Comparison of ENCODE assay signal across 9 cellular contexts in the genomic region with DNA sequence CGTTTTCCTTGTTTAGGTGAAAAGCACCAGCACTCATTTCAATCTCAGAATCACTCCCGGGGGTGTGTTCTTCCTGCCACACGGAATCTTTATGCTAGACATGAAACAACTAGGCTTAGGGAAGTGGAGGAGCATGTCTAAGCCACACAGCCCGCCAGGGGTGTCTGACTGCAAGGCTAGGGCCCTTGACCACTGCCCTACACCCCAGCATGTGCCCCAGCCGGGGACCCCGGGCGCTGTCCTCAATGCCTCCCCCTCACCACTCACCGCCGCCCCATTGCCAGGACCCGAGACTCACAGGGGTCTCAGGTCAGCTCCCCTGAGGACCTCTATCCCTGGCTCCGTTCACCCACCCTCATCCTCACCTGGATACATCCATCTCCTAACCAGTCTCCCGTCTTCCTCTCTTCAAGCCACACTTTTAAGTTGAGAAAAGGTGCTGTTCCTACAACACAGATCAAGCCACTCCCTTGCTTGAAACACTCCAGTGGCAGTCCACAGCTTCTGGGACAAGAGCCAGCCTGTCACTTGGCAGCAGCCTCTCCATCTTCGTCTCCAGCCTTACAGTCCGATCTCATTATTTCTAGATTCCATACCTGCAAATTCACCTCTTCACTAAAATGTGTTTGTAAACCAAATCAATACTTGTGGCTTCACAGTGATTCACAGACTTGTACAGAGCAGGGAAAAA. TPM values are rescaled to one million over a fixed set of nuclear protein-coding genes. Genes with fewer than 3 reads are reported as not detected.
DNase-seq lines count a peak whose midpoint lies in the region; ATAC-seq, FAIRE-seq and TF ChIP-seq lines count a peak whose summit lies in the region.
"Not testable (repeated sequence)": the region's sequence is repeated elsewhere in the genome, so short reads cannot be mapped to it uniquely, and the experiment has no call there.
"Had no signal": no experiment of that assay in that cellular context is flagged by ENCODE, and none has a peak within 500 bp of the region (broad histone marks: within the 10 kb centered on the region; RNA-seq: fewer than 3 reads in every experiment).

No MANE protein-coding gene starts in this region.

- not testable (repeated sequence) for H3K9me3 ChIP-seq in HCT116 (ENCODE audit: control insufficient read depth in 1 of 2, insufficient read depth in 1 of 2, low read depth in 1 of 2, low read length in 2 of 2); keratinocyte (ENCODE audit: control insufficient read depth, low read depth, low read length); thyroid gland

- H3K4me1 Mint-ChIP-seq in activated naive CD4-positive, alpha-beta T cell treated with anti-CD3 and anti-CD28 coated beads, Interleukin-2, amount 50 U/mL, for 24 hours: peaks cover 11% of the 10 kb centered on the region
- peaks cover 53% of the 10 kb centered on the region for H3K4me1 Mint-ChIP-seq in nephron progenitor cell

- H3K9me3 Mint-ChIP-seq in activated naive CD4-positive, alpha-beta T cell treated with anti-CD3 and anti-CD28 coated beads, Interleukin-2, amount 50 U/mL, for 24 hours; nephron progenitor cell: not testable (repeated sequence)

- peak; percentile 68 for FAIRE-seq in keratinocyte (lab: Jason Lieb, UNC)

- peaks cover 10 to 39% of the 10 kb centered on the region in 2 experiments; a peak in 3 of 4 replicates for H3K4me1 ChIP-seq in HCT116 (ENCODE audit: control insufficient read depth in 1 of 2, insufficient read depth in 2 of 2, low read length in 2 of 2)
- not testable (repeated sequence) for H3K4me1 ChIP-seq in foreskin keratinocyte, thyroid gland
- peaks cover 32% of the 10 kb centered on the region for H3K4me1 ChIP-seq in keratinocyte (ENCODE audit: control insufficient read depth, extremely low read depth, insufficient read depth, low read length)

- not testable (repeated sequence) for H3K27ac ChIP-seq in HCT116 (ENCODE audit: low read depth, low read length); coronary artery; foreskin keratinocyte; keratinocyte (ENCODE audit: control insufficient read depth, insufficient read depth, low read length); thyroid gland

- H3K27me3 ChIP-seq in HCT116 (ENCODE audit: insufficient read depth, low read length); foreskin keratinocyte; keratinocyte (ENCODE audit: control insufficient read depth, extremely low read depth, insufficient read depth, low read length); thyroid gland: not testable (repeated sequence)

- CTCF ChIA-PET in HCT116 (lab: Charles Lee): not testable (repeated sequence)

- 44 to 55% methylated on average over 7 to 10 of the region's 14 CpGs for WGBS in thyroid gland, 2 donors

- dilution Hi-C loops in keratinocyte (cut with MboI; ENCODE audit: extremely low pct_ligation_motif_present, low sequenced_read_pairs): not testable (repeated sequence)

- not testable (repeated sequence) for TF ChIP-seq CTCF in HCT116 (IDR thresholded peaks at IDR 0.05 in 2 of 3, conservative IDR thresholded peaks at IDR 0.05 in 1 of 3; ENCODE audit: borderline replicate concordance in 1 of 3, insufficient read depth in 1 of 3, low read depth in 2 of 3, low read length in 2 of 3); coronary artery (IDR thresholded peaks at IDR 0.05); foreskin keratinocyte (conservative IDR thresholded peaks at IDR 0.05); keratinocyte (optimal IDR thresholded peaks at IDR 0.05 in 1 of 3, IDR thresholded peaks at IDR 0.05 in 1 of 3, conservative IDR thresholded peaks at IDR 0.05 in 1 of 3; ENCODE audit: extremely low read depth in 1 of 3, insufficient read depth in 2 of 3, low read length in 3 of 3); nephron progenitor cell (IDR thresholded peaks at IDR 0.05); thyroid gland (IDR thresholded peaks at IDR 0.05)

- H3K4me3 Mint-ChIP-seq in activated naive CD4-positive, alpha-beta T cell treated with anti-CD3 and anti-CD28 coated beads, Interleukin-2, amount 50 U/mL, for 24 hours: not testable (repeated sequence)
- H3K4me3 Mint-ChIP-seq in nephron progenitor cell: peak overlapping the region; percentile 37

- not testable (repeated sequence) for BruUV-seq in HCT116 (replicated peaks; lab: Mats Ljungman, UMichigan)

- TF ChIP-seq POLR2A in HCT116 (IDR thresholded peaks at IDR 0.05; ENCODE audit: borderline replicate concordance, extremely low read depth, insufficient read depth, insufficient read length); thyroid gland (IDR thresholded peaks at IDR 0.05): not testable (repeated sequence)

- DNase-seq in HCT116 (ENCODE audit: low read depth, low spot score); foreskin keratinocyte; keratinocyte (ENCODE audit: low read depth, low spot score); nephron progenitor cell: not testable (repeated sequence)
- DNase-seq in coronary artery (ENCODE audit: low spot score): peak; percentile 35
- DNase-seq in thyroid gland: peak; percentile 56 to 70

- ATAC-seq in HCT116: not testable (repeated sequence)
- ATAC-seq in foreskin keratinocyte: peak; percentile 20

- H4K20me1 ChIP-seq in HCT116 (ENCODE audit: insufficient read depth); keratinocyte (ENCODE audit: control insufficient read depth, extremely low read depth, insufficient read depth, low read length): not testable (repeated sequence)

- H3K27me3 Mint-ChIP-seq in activated naive CD4-positive, alpha-beta T cell treated with anti-CD3 and anti-CD28 coated beads, Interleukin-2, amount 50 U/mL, for 24 hours; nephron progenitor cell (ENCODE audit: low read depth, poor library complexity): not testable (repeated sequence)

- intact Hi-C loops in HCT116 (cut with micrococcal nuclease); thyroid gland (cut with DNase I): not testable (repeated sequence)

- H3K79me2 ChIP-seq in HCT116 (ENCODE audit: insufficient read depth, low read length); keratinocyte (ENCODE audit: control insufficient read depth, insufficient read depth, low read length): not testable (repeated sequence)

- peak overlapping the region; percentile 57; the same call in 1 of the 2 replicates for H3K9ac ChIP-seq in HCT116 (ENCODE audit: low read length)
- H3K9ac ChIP-seq in keratinocyte (ENCODE audit: control insufficient read depth, extremely low read depth, insufficient read depth, low read length): not testable (repeated sequence)

- not testable (repeated sequence) for H3K36me3 Mint-ChIP-seq in activated naive CD4-positive, alpha-beta T cell treated with anti-CD3 and anti-CD28 coated beads, Interleukin-2, amount 50 U/mL, for 24 hours; nephron progenitor cell (ENCODE audit: low read depth)

- peak overlapping the region; percentile 46 for H3K27ac Mint-ChIP-seq in activated naive CD4-positive, alpha-beta T cell treated with anti-CD3 and anti-CD28 coated beads, Interleukin-2, amount 50 U/mL, for 24 hours
- H3K27ac Mint-ChIP-seq in nephron progenitor cell: not testable (repeated sequence)

- peak overlapping the region; percentile 76 for H3K4me2 ChIP-seq in HCT116 (ENCODE audit: low read length)
- not testable (repeated sequence) for H3K4me2 ChIP-seq in keratinocyte (ENCODE audit: control insufficient read depth, extremely low read depth, insufficient read depth, low read depth, low read length)

- POLR2A ChIA-PET in HCT116 (lab: Charles Lee): not testable (repeated sequence)

- H2AFZ ChIP-seq in HCT116 (ENCODE audit: low read depth, low read length, poor library complexity, severe bottlenecking); keratinocyte (ENCODE audit: control insufficient read depth, low read length): not testable (repeated sequence)

- RAD21 ChIA-PET in HCT116 (lab: Charles Lee; ENCODE audit: low non-redundant PET in 1 of 2, low total read pairs in 2 of 2, uncharacterized antibody in 2 of 2, unreplicated experiment in 2 of 2): not testable (repeated sequence)

- not testable (repeated sequence) for H3K9me1 ChIP-seq in keratinocyte (ENCODE audit: control insufficient read depth, extremely low read depth, insufficient read depth, low read length)

- not testable (repeated sequence) for H3K4me3 ChIP-seq in HCT116 (replicated peaks in 1 of 2; ENCODE audit: low read depth in 1 of 2, low read length in 2 of 2); keratinocyte (ENCODE audit: control insufficient read depth in 2 of 3, extremely low read depth in 1 of 3, insufficient read depth in 2 of 3, low read depth in 1 of 3, low read length in 3 of 3); thyroid gland (replicated peaks in 1 of 3)
- peak overlapping the region; percentile 55 for H3K4me3 ChIP-seq in coronary artery

- not testable (repeated sequence) for TF ChIP-seq RAD21 in HCT116 (IDR thresholded peaks at IDR 0.05; ENCODE audit: low read depth)

- not testable (repeated sequence) for H3K36me3 ChIP-seq in HCT116 (ENCODE audit: control insufficient read depth in 1 of 2, insufficient read depth in 2 of 2, low read length in 2 of 2); keratinocyte (ENCODE audit: control insufficient read depth in 2 of 2, extremely low read depth in 1 of 2, insufficient read depth in 2 of 2, low read length in 2 of 2); thyroid gland

- H3K9me2 ChIP-seq in HCT116 (ENCODE audit: insufficient read depth): not testable (repeated sequence)

RNA-seq across cellular contexts. Expression of gene RPP40, which starts 29.5 kb away (rescaled TPM):
- 15.9 TPM for total RNA-seq in HCT116 (2021; ENCODE audit: unreplicated experiment)
- 7.1 and 12.8 TPM in 2 replicates for polyA plus RNA-seq in HCT116 (2012)
- total RNA-seq in foreskin keratinocyte: 12.6 and 12.9 TPM in 2 replicates
- 13.5 and 15.4 TPM in 2 replicates for polyA plus RNA-seq in foreskin keratinocyte
- polyA plus RNA-seq in keratinocyte: 9.7 to 12.4 TPM (median 11.7 TPM) in 3 replicates
- 4.3 TPM for polyA plus RNA-seq in keratinocyte (2011; ENCODE audit: low read depth)
- 5.3 and 10.6 TPM in 2 replicates for polyA plus RNA-seq in keratinocyte (2011; cell fraction: cytosol; rRNA removed)
- 4.8 and 8.3 TPM in 2 replicates for polyA plus RNA-seq in keratinocyte (2011; cell fraction: nucleus; rRNA removed)
- polyA plus RNA-seq in keratinocyte (2012; ENCODE audit: low replicate concordance): 13.3 and 15.6 TPM in 2 replicates
- polyA minus RNA-seq in keratinocyte: 1.7 to 9.0 TPM (median 4.7 TPM) in 3 replicates
- polyA minus RNA-seq in keratinocyte (2011; cell fraction: cytosol; rRNA and poly(A)+ RNA removed): 6.1 TPM
- polyA minus RNA-seq in keratinocyte (2011; cell fraction: nucleus; rRNA and poly(A)+ RNA removed): 4.5 and 4.6 TPM in 2 replicates
- total RNA-seq in thyroid gland: 10 to 100 TPM in 1 of 4 donors, 1 to 10 TPM in 3; 5.0 to 14.2 (median 8.5) TPM

RNA-seq across cellular contexts. Expression of gene PPP1R3G, which starts 51.8 kb away (rescaled TPM):
- total RNA-seq in HCT116 (2021; ENCODE audit: unreplicated experiment) (0.27 TPM), foreskin keratinocyte (0.07 and 0.10 TPM in 2 replicates), thyroid gland (1 to 10 TPM in 1 of 4 donors, under 1 TPM in 3; 0.78 to 1.6 (median 0.91) TPM)
- polyA plus RNA-seq in HCT116 (2012): 0.30 and 0.31 TPM in 2 replicates
- polyA plus RNA-seq in foreskin keratinocyte (0.06 and 0.09 TPM in 2 replicates), keratinocyte (0.01 to 0.06 TPM (median 0.02 TPM) in 3 replicates)
- polyA plus RNA-seq in keratinocyte (2011; ENCODE audit: low read depth): 0.05 TPM
- polyA plus RNA-seq in keratinocyte (2011; cell fraction: cytosol; rRNA removed): 0.02 and 0.03 TPM in 2 replicates
- 0.06 and 0.07 TPM in 2 replicates for polyA plus RNA-seq in keratinocyte (2011; cell fraction: nucleus; rRNA removed)
- 0.06 and 0.11 TPM in 2 replicates for polyA plus RNA-seq in keratinocyte (2012; ENCODE audit: low replicate concordance)
- 0.03 TPM in 2 of 3 replicates, not detected in the other for polyA minus RNA-seq in keratinocyte
- polyA minus RNA-seq in keratinocyte (2011; cell fraction: cytosol; rRNA and poly(A)+ RNA removed): not detected
- polyA minus RNA-seq in keratinocyte (2011; cell fraction: nucleus; rRNA and poly(A)+ RNA removed): 0.11 TPM in 1 of 2 replicates, not detected in the other
- total RNA-seq: CD8-positive, alpha-beta memory T cell; HT1080 had no signal
- polyA plus RNA-seq: CD8-positive, alpha-beta memory T cell had no signal
